ENCODE assay signal across 27 cellular contexts in the genomic region with DNA sequence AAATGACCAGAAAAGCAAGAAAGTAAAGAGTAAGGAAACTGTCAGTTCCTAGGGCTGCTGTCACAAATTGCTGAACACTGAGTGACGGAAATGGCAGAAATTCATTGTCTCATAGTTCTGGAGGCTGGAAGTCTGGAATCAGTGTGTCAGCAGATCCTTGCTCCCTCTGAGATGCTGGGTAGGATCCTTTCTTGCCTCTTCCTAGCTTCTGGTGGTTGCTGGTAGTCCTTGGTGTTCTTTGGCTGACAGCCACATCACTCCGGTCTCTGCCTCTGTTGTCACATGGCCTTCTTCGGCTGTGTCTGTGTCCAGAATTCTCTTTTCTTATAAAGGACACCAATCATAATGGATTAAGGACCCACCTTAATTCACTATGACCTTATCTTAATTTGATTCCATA.
"Had no signal": no experiment of that assay in that cellular context is flagged by ENCODE, and none has a peak within 500 bp of the region (broad histone marks: within the 10 kb centered on the region; RNA-seq: fewer than 3 reads in every experiment).

No MANE protein-coding gene starts in this region.

- H3K9me3 Mint-ChIP-seq: activated B cell treated with CpG ODN at 0.5 μM for 24 hours; activated T-cell treated with anti-CD3 and anti-CD28 coated beads, Interleukin-2, amount 50 U/mL, for 24 hours; activated T-helper 17 cell treated with anti-CD3 and anti-CD28 coated beads, Interleukin-2, amount 50 U/mL, for 72 hours; natural killer cell treated with Interleukin-12 subunit alpha and Interleukin-12 subunit beta and Interleukin-15 and Interleukin-18, amount 100 ng/mL, for 72 hours; stimulated activated naive CD8-positive, alpha-beta T cell treated with anti-CD3 and anti-CD28 coated beads, Interleukin-15, Interleukin-2, amounts not matched to agents 100 ng/mL and 50 ng/mL, for 24 hours; type B pancreatic cell had no signal

- H3K9me3 ChIP-seq: breast epithelium, lower lobe of right lung, neutrophil, ovary, psoas muscle, suprapubic skin, vagina had no signal

- H3K27me3 Mint-ChIP-seq: activated B cell treated with CpG ODN at 0.5 μM for 24 hours; activated CD4-positive, alpha-beta T cell treated with anti-CD3 and anti-CD28 coated beads for 36 hours; activated naive CD8-positive, alpha-beta T cell; activated T-cell treated with anti-CD3 and anti-CD28 coated beads, Interleukin-2, amount 50 U/mL, for 24 hours; activated T-helper 17 cell treated with anti-CD3 and anti-CD28 coated beads, Interleukin-2, amount 50 U/mL, for 72 hours; natural killer cell treated with Interleukin-12 subunit alpha and Interleukin-12 subunit beta and Interleukin-15 and Interleukin-18, amount 100 ng/mL, for 72 hours; stimulated activated naive CD8-positive, alpha-beta T cell treated with anti-CD3 and anti-CD28 coated beads, Interleukin-15, Interleukin-2, amounts not matched to agents 100 ng/mL and 50 ng/mL, for 24 hours; type B pancreatic cell had no signal

- H3K27ac ChIP-seq: breast epithelium, coronary artery, lower lobe of right lung, neutrophil, ovary, skin epidermis, suprapubic skin, vagina had no signal

- H3K4me3 Mint-ChIP-seq: activated B cell treated with CpG ODN at 0.5 μM for 24 hours; activated CD4-positive, alpha-beta T cell treated with anti-CD3 and anti-CD28 coated beads for 36 hours; activated naive CD8-positive, alpha-beta T cell; activated T-cell treated with anti-CD3 and anti-CD28 coated beads, Interleukin-2, amount 50 U/mL, for 24 hours; activated T-helper 17 cell treated with anti-CD3 and anti-CD28 coated beads, Interleukin-2, amount 50 U/mL, for 72 hours; natural killer cell treated with Interleukin-12 subunit alpha and Interleukin-12 subunit beta and Interleukin-15 and Interleukin-18, amount 100 ng/mL, for 72 hours; stimulated activated naive CD8-positive, alpha-beta T cell treated with anti-CD3 and anti-CD28 coated beads, Interleukin-15, Interleukin-2, amounts not matched to agents 100 ng/mL and 50 ng/mL, for 24 hours; type B pancreatic cell had no signal

- H3K27ac Mint-ChIP-seq: activated B cell treated with CpG ODN at 0.5 μM for 24 hours; activated CD4-positive, alpha-beta T cell treated with anti-CD3 and anti-CD28 coated beads for 36 hours; activated naive CD8-positive, alpha-beta T cell; activated T-cell treated with anti-CD3 and anti-CD28 coated beads, Interleukin-2, amount 50 U/mL, for 24 hours; activated T-helper 17 cell treated with anti-CD3 and anti-CD28 coated beads, Interleukin-2, amount 50 U/mL, for 72 hours; natural killer cell treated with Interleukin-12 subunit alpha and Interleukin-12 subunit beta and Interleukin-15 and Interleukin-18, amount 100 ng/mL, for 72 hours; stimulated activated naive CD8-positive, alpha-beta T cell treated with anti-CD3 and anti-CD28 coated beads, Interleukin-15, Interleukin-2, amounts not matched to agents 100 ng/mL and 50 ng/mL, for 24 hours had no signal

- ATAC-seq: activated CD4-positive, alpha-beta T cell treated with anti-CD3 and anti-CD28 coated beads for 36 hours; activated T-helper 17 cell treated with anti-CD3 and anti-CD28 coated beads, Interleukin-2, amount 50 U/mL, for 72 hours; left lobe of liver; lower lobe of right lung; natural killer cell treated with Interleukin-12 subunit alpha and Interleukin-12 subunit beta and Interleukin-15 and Interleukin-18, amount 100 ng/mL, for 72 hours; right cardiac atrium had no signal

- H3K36me3 ChIP-seq: breast epithelium, ovary had no signal

- H3K27me3 ChIP-seq: breast epithelium, neutrophil, ovary, suprapubic skin, vagina had no signal

- H3K4me1 Mint-ChIP-seq: activated B cell treated with CpG ODN at 0.5 μM for 24 hours; activated CD4-positive, alpha-beta T cell treated with anti-CD3 and anti-CD28 coated beads for 36 hours had no signal

- H3K4me3 ChIP-seq: breast epithelium, coronary artery, lower lobe of right lung, ovary, psoas muscle, skin epidermis, suprapubic skin, vagina had no signal

- DNase-seq: activated B cell treated with CpG ODN at 0.5 μM for 24 hours; activated CD4-positive, alpha-beta T cell treated with anti-CD3 and anti-CD28 coated beads for 36 hours; activated CD4-positive, alpha-beta T cell treated with anti-CD3 and anti-CD28 coated beads, Interleukin-2, amount 50 U/mL, for 4 hours; activated CD8-positive, alpha-beta memory T cell treated with anti-CD3 and anti-CD28 coated beads for 24 hours; activated CD8-positive, alpha-beta memory T cell treated with anti-CD3 and anti-CD28 coated beads, Interleukin-2, amount 50 U/mL, for 4 hours; activated naive CD4-positive, alpha-beta T cell; activated T-cell treated with anti-CD3 and anti-CD28 coated beads, Interleukin-2, amount 50 U/mL, for 24 hours; amniotic stem cell; kidney; lower lobe of right lung; ovary; psoas muscle; right cardiac atrium; stimulated activated CD4-positive, alpha-beta T cell treated with anti-CD3 and anti-CD28 coated beads, Interleukin-1b, Interleukin-23, amount 100 ng/mL, for 48 hours; T1000 had no signal
